Comparison of ENCODE assay signal across 1 cellular context in the genomic region with DNA sequence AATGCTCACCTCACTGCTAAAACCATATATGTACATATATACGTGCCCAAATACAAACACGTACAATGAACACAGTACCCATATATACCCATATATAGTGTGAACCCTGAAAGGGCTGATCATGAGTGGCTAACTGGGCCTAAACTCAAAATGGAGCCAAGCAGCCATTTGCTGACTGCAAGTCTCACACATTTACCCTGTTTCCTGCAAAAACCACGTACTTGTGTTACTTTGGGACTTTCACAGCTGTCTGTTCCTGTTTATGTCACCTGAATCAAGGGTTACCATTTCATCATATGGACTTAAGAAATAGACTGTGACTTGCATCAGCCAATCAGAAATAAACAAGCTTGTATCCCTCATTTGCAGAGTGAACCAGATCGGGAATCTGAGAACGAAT. TPM values are rescaled to one million over a fixed set of nuclear protein-coding genes. Genes with fewer than 3 reads are reported as not detected.
"Had no signal": no experiment of that assay in that cellular context is flagged by ENCODE, and none has a peak within 500 bp of the region (broad histone marks: within the 10 kb centered on the region; RNA-seq: fewer than 3 reads in every experiment).

No MANE protein-coding gene starts in this region.

RNA-seq across cellular contexts. Expression of gene NUTM2B, which starts 5.9 kb away (rescaled TPM):
- total RNA-seq: SJSA1 had no signal
